Comparison of ENCODE assay signal across 16 cellular contexts in the genomic region with DNA sequence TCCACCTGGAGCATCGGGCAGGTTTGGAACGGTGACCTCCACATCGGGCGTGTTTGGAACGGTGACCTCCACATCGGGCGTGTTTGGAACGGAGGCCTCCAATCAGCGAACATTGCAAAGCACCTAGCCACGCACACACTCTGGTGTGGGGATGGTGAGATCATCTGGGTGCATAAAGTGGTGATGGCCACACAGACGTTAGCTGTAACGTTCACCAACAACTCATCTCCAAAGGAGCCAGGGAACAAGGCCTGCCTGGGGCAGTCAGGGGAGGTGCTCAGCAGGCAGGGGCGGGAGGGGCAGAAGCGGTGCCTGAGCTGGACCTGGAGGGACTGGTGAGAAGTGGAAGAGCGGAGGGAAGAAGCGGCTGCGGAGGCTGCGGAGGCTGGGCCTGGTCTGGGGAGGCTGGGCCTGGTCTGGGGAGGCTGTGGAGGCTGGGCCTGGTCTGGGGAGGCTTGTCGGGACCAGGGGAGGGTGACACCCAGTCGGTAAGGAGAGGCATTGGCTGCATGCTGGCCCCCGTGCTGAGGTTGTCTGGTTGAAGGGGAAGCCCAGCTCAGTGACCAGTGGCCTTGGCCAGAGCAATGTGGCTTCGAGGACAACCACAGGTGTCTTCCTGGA.
DNase-seq lines count a peak whose midpoint lies in the region; ATAC-seq and TF ChIP-seq lines count a peak whose summit lies in the region.
"Had no signal": no experiment of that assay in that cellular context is flagged by ENCODE, and none has a peak within 500 bp of the region (broad histone marks: within the 10 kb centered on the region; RNA-seq: fewer than 3 reads in every experiment).

No MANE protein-coding gene starts in this region.

- H3K27me3 ChIP-seq in cardiac muscle cell, result no peaks in the 10 kb centered on the region
- H3K27me3 ChIP-seq in heart right ventricle, result no peaks in the 10 kb centered on the region
- H3K27me3 ChIP-seq in upper lobe of right lung, result no peaks in the 10 kb centered on the region

- TF ChIP-seq CTCF in cardiac muscle cell (IDR thresholded peaks at IDR 0.05; ENCODE audit: low read depth, low read length) (no peak), heart right ventricle (IDR thresholded peaks at IDR 0.05) (no peak), upper lobe of right lung (IDR thresholded peaks at IDR 0.05) (no peak)

- 63 to 75% methylated on average over 22 of the region's 22 CpGs for WGBS in heart right ventricle, 2 donors

- peaks cover 50 to 62% of the 10 kb centered on the region in 2 donors for H3K4me1 Mint-ChIP-seq in natural killer cell treated with Interleukin-12 subunit alpha and Interleukin-12 subunit beta and Interleukin-15 and Interleukin-18, amount 100 ng/mL, for 72 hours (ENCODE audit: low read depth in 2 of 2)

- H3K36me3 ChIP-seq in cardiac muscle cell (no peaks in the 10 kb centered on the region), heart right ventricle (no peaks in the 10 kb centered on the region), upper lobe of right lung (no peaks in the 10 kb centered on the region)

- ATAC-seq in heart right ventricle, result peak in 7 of 8 donors; percentile 16 to 55 (median 21)
- ATAC-seq in natural killer cell treated with Interleukin-12 subunit alpha and Interleukin-12 subunit beta and Interleukin-15 and Interleukin-18, amount 100 ng/mL, for 72 hours, result no peak
- peak; percentile 7 for ATAC-seq in upper lobe of right lung
- no peak for ATAC-seq in GM19324 (IDR thresholded peaks at IDR 0.05; ENCODE audit: low FRiP score, unreplicated experiment)

- peak overlapping the region; percentile 18 for H3K4me3 Mint-ChIP-seq in natural killer cell treated with Interleukin-12 subunit alpha and Interleukin-12 subunit beta and Interleukin-15 and Interleukin-18, amount 100 ng/mL, for 72 hours
- H3K4me3 Mint-ChIP-seq: HFFc6 had no signal

- no peaks in the 10 kb centered on the region for H3K27me3 Mint-ChIP-seq in natural killer cell treated with Interleukin-12 subunit alpha and Interleukin-12 subunit beta and Interleukin-15 and Interleukin-18, amount 100 ng/mL, for 72 hours

- no peak overlapping the region for H3K27ac Mint-ChIP-seq in natural killer cell treated with Interleukin-12 subunit alpha and Interleukin-12 subunit beta and Interleukin-15 and Interleukin-18, amount 100 ng/mL, for 72 hours
- H3K27ac Mint-ChIP-seq: HFFc6 had no signal

- H3K4me1 ChIP-seq in cardiac muscle cell (ENCODE audit: low read depth) (peaks cover 32% of the 10 kb centered on the region), heart right ventricle (peaks cover 0 to 12% (median 0%) of the 10 kb centered on the region in 9 donors), upper lobe of right lung (peaks cover 10% of the 10 kb centered on the region)

- no peaks in the 10 kb centered on the region for H3K9me3 Mint-ChIP-seq in natural killer cell treated with Interleukin-12 subunit alpha and Interleukin-12 subunit beta and Interleukin-15 and Interleukin-18, amount 100 ng/mL, for 72 hours

- DNase-seq in cardiac muscle cell (ENCODE audit: low read depth in 1 of 2, low spot score in 1 of 2) (no peak), cardiac septum (ENCODE audit: low spot score) (no peak), heart right ventricle (no peak), upper lobe of right lung (peak; percentile 58), midbrain (lab: John Stamatoyannopoulos, UW) (no peak), putamen (ENCODE audit: low spot score) (no peak)
- no peak for DNase-seq in natural killer cell treated with Interleukin-12 subunit alpha and Interleukin-12 subunit beta and Interleukin-15 and Interleukin-18, amount 100 ng/mL, for 72 hours (ENCODE audit: low spot score)
- DNase-seq: Calu3; CD8-positive, alpha-beta memory T cell; HFFc6; KG1; PC-9; RPMI8226; SIG-M5 had no signal

- peaks cover 4% of the 10 kb centered on the region for H3K36me3 Mint-ChIP-seq in natural killer cell treated with Interleukin-12 subunit alpha and Interleukin-12 subunit beta and Interleukin-15 and Interleukin-18, amount 100 ng/mL, for 72 hours
- H3K36me3 Mint-ChIP-seq: CD8-positive, alpha-beta memory T cell had no signal

- H3K27ac ChIP-seq in cardiac muscle cell (peak overlapping the region; percentile 96), heart right ventricle (no peak overlapping the region), upper lobe of right lung (no peak overlapping the region)
- H3K27ac ChIP-seq: C4-2B, PC-9 had no signal

- intact Hi-C loops in cardiac septum (cut with DNase I), result no loop called here
- intact Hi-C loops in heart right ventricle (cut with DNase I), result no loop called here
- intact Hi-C loops in upper lobe of right lung (cut with DNase I), result no loop called here

- H3K4me3 ChIP-seq in cardiac muscle cell (no peak overlapping the region), heart right ventricle (no peak overlapping the region), upper lobe of right lung (no peak overlapping the region)
- H3K4me3 ChIP-seq: PC-9 had no signal

- no peaks in the 10 kb centered on the region for H3K9me3 ChIP-seq in cardiac muscle cell (ENCODE audit: low read depth)
- peaks cover 0 to 5% (median 0%) of the 10 kb centered on the region in 11 donors for H3K9me3 ChIP-seq in heart right ventricle
- H3K9me3 ChIP-seq in upper lobe of right lung, result no peaks in the 10 kb centered on the region

Comparison
In these comparisons a context has a peak if more than half of its experiments do, and no peak if none do; other contexts are left out.
1. ATAC-seq: peak in heart right ventricle (7 of 8) and upper lobe of right lung (single experiment); none in natural killer cell treated with Interleukin-12 subunit alpha and Interleukin-12 subunit beta and Interleukin-15 and Interleukin-18, amount 100 ng/mL, for 72 hours (0 of 2) and GM19324 (single experiment).